ENCODE assay signal across 9 cellular contexts in genomic region chr13:97369269-97369893, GRCh38.
DNase-seq lines count a peak whose midpoint lies in the region; ATAC-seq, FAIRE-seq and TF ChIP-seq lines count a peak whose summit lies in the region.
"Had no signal": no experiment of that assay in that cellular context is flagged by ENCODE, and none has a peak within 500 bp of the region (broad histone marks: within the 10 kb centered on the region; RNA-seq: fewer than 3 reads in every experiment).

No MANE protein-coding gene starts in this region.

- no peak overlapping the region for H2AFZ ChIP-seq in HepG2 (ENCODE audit: low read length)

- TF ChIP-seq POLR2A in HepG2 (IDR thresholded peaks at IDR 0.05; ENCODE audit: insufficient read depth in 1 of 2, low read depth in 2 of 2, low read length in 2 of 2) (no peak), uterus (IDR thresholded peaks at IDR 0.05) (no peak)

- H3K27ac ChIP-seq in liver (ENCODE audit: low read depth in 1 of 2, low read length in 2 of 2) = peak overlapping the region; percentile 66
- H3K27ac ChIP-seq in HepG2 (ENCODE audit: extremely low read length, insufficient read depth, low read length) = no peak overlapping the region
- peak overlapping the region; percentile 32 for H3K27ac ChIP-seq in layer of hippocampus (ENCODE audit: low read depth, low read length)
- peak overlapping the region; percentile 46 to 72 for H3K27ac ChIP-seq in uterus
- H3K27ac ChIP-seq: epithelial cell of prostate had no signal

- ATAC-seq in HepG2 = no peak
- peak; percentile 68 for ATAC-seq in HG02973 (IDR thresholded peaks at IDR 0.05; ENCODE audit: unreplicated experiment)

- no peak for FAIRE-seq in HepG2 (lab: Jason Lieb, UNC)

- TF ChIP-seq EP300 in HepG2 (IDR thresholded peaks at IDR 0.05; ENCODE audit: low read depth in 2 of 2, low read length in 2 of 2) (no peak), HepG2 (CRISPR knock-in tag; IDR thresholded peaks at IDR 0.05; ENCODE audit: borderline replicate concordance) (no peak)

- H3K27me3 ChIP-seq in liver (ENCODE audit: control insufficient read depth in 4 of 4, insufficient read depth in 4 of 4, low read length in 3 of 4) = no peaks in the 10 kb centered on the region
- no peaks in the 10 kb centered on the region for H3K27me3 ChIP-seq in HepG2 (ENCODE audit: control insufficient read depth in 1 of 2, insufficient read depth in 2 of 2, low read length in 2 of 2)
- H3K27me3 ChIP-seq in layer of hippocampus (ENCODE audit: control insufficient read depth, insufficient read depth, low read length) = no peaks in the 10 kb centered on the region
- H3K27me3 ChIP-seq in uterus = no peaks in the 10 kb centered on the region

- H3K4me3 Mint-ChIP-seq in activated CD4-positive, alpha-beta memory T cell treated with anti-CD3 and anti-CD28 coated beads for 36 hours = peak overlapping the region; percentile 63

- no peaks in the 10 kb centered on the region for H4K20me1 ChIP-seq in HepG2 (ENCODE audit: insufficient read depth, low read length)

- DNase-seq in HepG2 (ENCODE audit: low spot score) (no peak), uterus (no peak), NCI-H345 (lab: John Stamatoyannopoulos, UW) (no peak), medulla oblongata (ENCODE audit: extremely low spot score) (no peak)
- no peak for DNase-seq in activated CD4-positive, alpha-beta memory T cell treated with anti-CD3 and anti-CD28 coated beads for 36 hours

- peak; percentile 21 to 22 for TF ChIP-seq RAD21 in liver (IDR thresholded peaks at IDR 0.05)
- no peak for TF ChIP-seq RAD21 in HepG2 (CRISPR knock-in tag; IDR thresholded peaks at IDR 0.05)

- H3K36me3 ChIP-seq in liver (ENCODE audit: control insufficient read depth in 4 of 4, insufficient read depth in 3 of 4, low read depth in 1 of 4, low read length in 3 of 4) = peaks cover 5 to 44% (median 39%) of the 10 kb centered on the region in 4 donors
- H3K36me3 ChIP-seq in HepG2 (replicated peaks in 1 of 2; ENCODE audit: control insufficient read depth in 1 of 2, insufficient read depth in 2 of 2, low read length in 2 of 2) = peaks cover 13 to 61% of the 10 kb centered on the region in 2 experiments
- H3K36me3 ChIP-seq in uterus = no peaks in the 10 kb centered on the region

- in situ Hi-C loops in HepG2 (cut with HindIII; ENCODE audit: extremely low pct_ligation_motif_present, low pct_unique_long_range_greater_than_20kb) = no loop called here

- intact Hi-C loops in HepG2 (cut with micrococcal nuclease; ENCODE audit: unreplicated experiment) = loop anchor here (10.0 kb wide), 1 partner anchor 205 kb away; no protein-coding TSS in a partner anchor
- intact Hi-C loops in activated CD4-positive, alpha-beta memory T cell treated with anti-CD3 and anti-CD28 coated beads for 36 hours (cut with micrococcal nuclease) = loop anchor here (2.0 kb wide), 1 partner anchor 63 kb away; no protein-coding TSS in a partner anchor
- intact Hi-C loops in uterus (cut with DNase I; ENCODE audit: low total_unique reads) = no loop called here

- H3K9ac ChIP-seq in liver (ENCODE audit: low read depth in 1 of 2, low read length in 2 of 2) = peak overlapping the region; percentile 64 to 68
- no peak overlapping the region for H3K9ac ChIP-seq in HepG2 (ENCODE audit: insufficient read depth, low read depth, low read length)

- 1% methylated on average over 4 of the region's 4 CpGs for WGBS in liver
- 80% methylated on average over 4 of the region's 4 CpGs for WGBS in HepG2 (ENCODE audit: low lambda C conversion rate)

- POLR2A ChIA-PET in HepG2 (lab: Yijun Ruan, JAX) = no interaction called here
- POLR2A ChIA-PET in activated CD4-positive, alpha-beta memory T cell treated with anti-CD3 and anti-CD28 coated beads for 36 hours (lab: Charles Lee) = interaction anchor here (1.6 kb wide), 1 partner anchor 64 kb away, joined by 4 read pairs; no protein-coding TSS in a partner anchor

- peak overlapping the region in 2 of 3 donors; percentile 5 to 11 for H3K4me3 ChIP-seq in liver (ENCODE audit: low read depth in 1 of 3, low read length in 3 of 3)
- no peak overlapping the region for H3K4me3 ChIP-seq in HepG2 (replicated peaks in 1 of 3; ENCODE audit: insufficient read depth in 1 of 3, low read depth in 2 of 3, low read length in 3 of 3)
- H3K4me3 ChIP-seq in uterus = peak overlapping the region; percentile 18 to 22

- CTCF ChIA-PET in HepG2 (lab: Yijun Ruan, JAX; ENCODE audit: low intra/inter-chr PET ratio, low total read pairs) = no interaction called here
- CTCF ChIA-PET in activated CD4-positive, alpha-beta memory T cell treated with anti-CD3 and anti-CD28 coated beads for 36 hours (lab: Charles Lee) = interaction anchor here (2.3 to 3.1 kb wide), 2 partner anchors 10 to 260 kb away, joined by 15 to 18 read pairs; no protein-coding TSS in a partner anchor

- TF ChIP-seq CTCF in liver (IDR thresholded peaks at IDR 0.05; ENCODE audit: low read depth, low read length, missing input control) (no peak), HepG2 (CRISPR knock-in tag; IDR thresholded peaks at IDR 0.05) (no peak), uterus (IDR thresholded peaks at IDR 0.05) (no peak)

- no peaks in the 10 kb centered on the region for H3K27me3 Mint-ChIP-seq in activated CD4-positive, alpha-beta memory T cell treated with anti-CD3 and anti-CD28 coated beads for 36 hours

- BruUV-seq in HepG2 (replicated peaks; lab: Mats Ljungman, UMichigan) = no TSS peak

- no peaks in the 10 kb centered on the region for H3K79me2 ChIP-seq in HepG2 (ENCODE audit: insufficient read depth, low read length)

- no peaks in the 10 kb centered on the region for H3K9me3 Mint-ChIP-seq in activated CD4-positive, alpha-beta memory T cell treated with anti-CD3 and anti-CD28 coated beads for 36 hours

- H3K4me1 ChIP-seq in liver (ENCODE audit: control insufficient read depth in 4 of 4, insufficient read depth in 4 of 4, low read length in 3 of 4) = peaks cover 0 to 17% (median 12%) of the 10 kb centered on the region in 4 donors
- peaks cover 10% of the 10 kb centered on the region; the same call in 1 of the 2 replicates for H3K4me1 ChIP-seq in HepG2 (ENCODE audit: insufficient read depth, low read length)
- H3K4me1 ChIP-seq in uterus = no peaks in the 10 kb centered on the region

- H3K4me2 ChIP-seq in HepG2 (ENCODE audit: low read depth, low read length) = no peak overlapping the region

- H3K27ac Mint-ChIP-seq in activated CD4-positive, alpha-beta memory T cell treated with anti-CD3 and anti-CD28 coated beads for 36 hours = no peak overlapping the region

- H3K9me3 ChIP-seq in liver (ENCODE audit: control insufficient read depth in 4 of 4, low read length in 3 of 4) (no peaks in the 10 kb centered on the region), HepG2 (ENCODE audit: low read length) (no peaks in the 10 kb centered on the region), uterus (no peaks in the 10 kb centered on the region)

- H3K4me1 Mint-ChIP-seq in activated CD4-positive, alpha-beta memory T cell treated with anti-CD3 and anti-CD28 coated beads for 36 hours (ENCODE audit: low read depth) = peaks cover 19% of the 10 kb centered on the region

- H3K36me3 Mint-ChIP-seq in activated CD4-positive, alpha-beta memory T cell treated with anti-CD3 and anti-CD28 coated beads for 36 hours = peaks cover 4% of the 10 kb centered on the region

TF ChIP-seq in liver, 16 proteins besides CTCF, POLR2A, EP300 and RAD21 (continues in another document):
- no peak for TF ChIP-seq GABPA (IDR thresholded peaks at IDR 0.05 in 1 of 2, conservative IDR thresholded peaks at IDR 0.05 in 1 of 2)
- TF ChIP-seq, protein P1, sequence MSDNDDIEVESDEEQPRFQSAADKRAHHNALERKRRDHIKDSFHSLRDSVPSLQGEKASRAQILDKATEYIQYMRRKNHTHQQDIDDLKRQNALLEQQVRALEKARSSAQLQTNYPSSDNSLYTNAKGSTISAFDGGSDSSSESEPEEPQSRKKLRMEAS (IDR thresholded peaks at IDR 0.05) = peak; percentile 26
- TF ChIP-seq, protein P2, sequence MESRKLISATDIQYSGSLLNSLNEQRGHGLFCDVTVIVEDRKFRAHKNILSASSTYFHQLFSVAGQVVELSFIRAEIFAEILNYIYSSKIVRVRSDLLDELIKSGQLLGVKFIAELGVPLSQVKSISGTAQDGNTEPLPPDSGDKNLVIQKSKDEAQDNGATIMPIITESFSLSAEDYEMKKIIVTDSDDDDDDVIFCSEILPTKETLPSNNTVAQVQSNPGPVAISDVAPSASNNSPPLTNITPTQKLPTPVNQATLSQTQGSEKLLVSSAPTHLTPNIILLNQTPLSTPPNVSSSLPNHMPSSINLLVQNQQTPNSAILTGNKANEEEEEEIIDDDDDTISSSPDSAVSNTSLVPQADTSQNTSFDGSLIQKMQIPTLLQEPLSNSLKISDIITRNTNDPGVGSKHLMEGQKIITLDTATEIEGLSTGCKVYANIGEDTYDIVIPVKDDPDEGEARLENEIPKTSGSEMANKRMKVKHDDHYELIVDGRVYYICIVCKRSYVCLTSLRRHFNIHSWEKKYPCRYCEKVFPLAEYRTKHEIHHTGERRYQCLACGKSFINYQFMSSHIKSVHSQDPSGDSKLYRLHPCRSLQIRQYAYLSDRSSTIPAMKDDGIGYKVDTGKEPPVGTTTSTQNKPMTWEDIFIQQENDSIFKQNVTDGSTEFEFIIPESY (IDR thresholded peaks at IDR 0.05) = peak; percentile 24
- peak; percentile 14 for TF ChIP-seq FOXA2 (IDR thresholded peaks at IDR 0.05)

TF ChIP-seq in HepG2, 621 proteins besides CTCF, POLR2A, EP300 and RAD21:
- TF ChIP-seq FOXA1 (IDR thresholded peaks at IDR 0.05) = no peak
- TF ChIP-seq FOXA1 (CRISPR knock-in tag; IDR thresholded peaks at IDR 0.05) = no peak
- TF ChIP-seq, protein P3, sequence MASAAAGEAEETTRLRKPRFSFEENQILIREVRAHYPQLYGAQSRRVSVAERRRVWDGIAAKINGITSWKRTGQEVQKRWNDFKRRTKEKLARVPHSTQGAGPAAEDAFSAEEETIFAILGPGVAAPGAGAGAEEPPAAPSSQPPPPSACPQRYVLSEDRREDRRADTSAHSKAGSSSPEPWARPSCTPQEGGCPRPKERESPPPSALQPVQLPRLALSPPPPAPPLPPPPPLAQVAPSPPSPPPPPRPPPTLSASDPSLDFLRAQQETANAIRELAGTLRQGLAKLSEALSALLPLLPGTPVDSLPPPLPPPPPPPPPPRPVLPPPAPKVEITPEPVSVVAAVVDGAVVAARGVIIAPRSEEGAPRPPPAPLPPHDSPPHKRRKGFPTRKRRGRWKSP (CRISPR knock-in tag; IDR thresholded peaks at IDR 0.05) = no peak
- no peak for TF ChIP-seq ZNF746 (CRISPR knock-in tag; IDR thresholded peaks at IDR 0.05)
- TF ChIP-seq ZNF879 (CRISPR knock-in tag; IDR thresholded peaks at IDR 0.05) = no peak
- no peak for TF ChIP-seq ZNF773 (CRISPR knock-in tag; IDR thresholded peaks at IDR 0.05; ENCODE audit: borderline replicate concordance)
- TF ChIP-seq TBX3 (IDR thresholded peaks at IDR 0.05; ENCODE audit: borderline replicate concordance) = no peak
- no peak for TF ChIP-seq ZNF878 (CRISPR knock-in tag; IDR thresholded peaks at IDR 0.05)
- TF ChIP-seq ZNF383 (CRISPR knock-in tag; IDR thresholded peaks at IDR 0.05; ENCODE audit: borderline replicate concordance) = no peak

Comparison
In these comparisons a context has a peak if more than half of its experiments do, and no peak if none do; other contexts are left out.
1. H3K4me3 ChIP-seq: peak in liver (2 of 3) and uterus (2 of 2); none in HepG2 (0 of 3).